In the genomic region with DNA sequence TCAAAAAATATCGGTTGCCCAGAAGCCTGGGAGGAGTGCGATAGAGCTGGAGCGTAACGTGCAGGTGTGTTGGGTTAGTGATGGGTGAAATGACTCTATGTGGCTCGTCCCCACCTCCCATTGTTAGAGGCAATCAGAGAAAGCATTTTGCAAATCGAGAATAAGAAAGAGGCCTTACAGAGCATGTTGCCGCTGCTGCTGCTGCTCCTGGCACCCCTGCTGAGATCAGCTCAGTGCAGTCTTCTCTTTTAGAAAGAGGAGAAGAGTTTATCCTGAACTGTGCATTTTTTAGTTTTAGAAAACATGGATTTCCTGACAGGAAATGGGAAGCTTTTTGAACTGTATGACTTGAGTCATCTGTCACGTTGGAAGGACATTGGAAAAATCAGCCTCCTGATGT, we compare ENCODE assay signal across 19 cellular contexts.
DNase-seq lines count a peak whose midpoint lies in the region; ATAC-seq lines count a peak whose summit lies in the region.
"Had no signal": no experiment of that assay in that cellular context is flagged by ENCODE, and none has a peak within 500 bp of the region (broad histone marks: within the 10 kb centered on the region; RNA-seq: fewer than 3 reads in every experiment).

No MANE protein-coding gene starts in this region.

- H3K27me3 ChIP-seq in iPS-18a (ENCODE audit: control insufficient read depth, insufficient read depth, low read length): no peaks in the 10 kb centered on the region
- H3K27me3 ChIP-seq: BLaER1 treated with 17β-estradiol and CSF1 and Interleukin-3, amounts not matched to agents 10 nM and 100 nM had no signal

- H3K4me3 ChIP-seq in iPS-18a (ENCODE audit: low read length): peak overlapping the region; percentile 34
- H3K4me3 ChIP-seq: BLaER1 treated with 17β-estradiol and CSF1 and Interleukin-3, amounts not matched to agents 10 nM and 100 nM had no signal

- peaks cover 42% of the 10 kb centered on the region for H3K4me1 ChIP-seq in iPS-18a (ENCODE audit: control insufficient read depth, low read depth, low read length)

- DNase-seq in DMS79 treated with DMSO at 0.1 percent for 48 hours (lab: John Stamatoyannopoulos, UW): peak; percentile 22
- DNase-seq in DMS79 (lab: John Stamatoyannopoulos, UW): no peak
- DNase-seq in NCI-H69 (lab: John Stamatoyannopoulos, UW): peak; percentile 31
- DNase-seq in epidermal melanocyte (ENCODE audit: insufficient read length, low spot score): no peak
- no peak for DNase-seq in effector CD4-positive, alpha-beta T cell
- DNase-seq in stimulated activated CD8-positive, alpha-beta memory T cell treated with anti-CD3 and anti-CD28 coated beads, Interleukin-4, amount 100 ng/mL, for 48 hours: no peak
- DNase-seq: 8988T, DMS 273 treated with DMSO at 0.1 percent for 48 hours, Karpas-422, MM.1S, NCI-H1105, NCI-H2029 treated with DMSO at 0.1 percent for 48 hours, NCI-H524 treated with DMSO at 0.1 percent for 48 hours, Right ventricle myocardium superior, SK-N-SH had no signal

- no peaks in the 10 kb centered on the region for H3K9me3 ChIP-seq in iPS-18a (ENCODE audit: control insufficient read depth, low read depth, low read length)
- H3K9me3 ChIP-seq: BLaER1 treated with 17β-estradiol and CSF1 and Interleukin-3, amounts not matched to agents 10 nM and 100 nM; SK-N-SH had no signal

- H3K9ac ChIP-seq in iPS-18a (ENCODE audit: low read length): peak overlapping the region; percentile 45
- H3K9ac ChIP-seq: BLaER1 treated with 17β-estradiol and CSF1 and Interleukin-3, amounts not matched to agents 10 nM and 100 nM; SK-N-SH had no signal

- ATAC-seq in HG03439 (IDR thresholded peaks at IDR 0.05; ENCODE audit: unreplicated experiment): no peak
- ATAC-seq: Panc1 had no signal

- peak overlapping the region; percentile 84 for H3K27ac ChIP-seq in iPS-18a (ENCODE audit: low read length)
- H3K27ac ChIP-seq: BLaER1 treated with 17β-estradiol and CSF1 and Interleukin-3, amounts not matched to agents 10 nM and 100 nM had no signal

- no peaks in the 10 kb centered on the region for H3K36me3 ChIP-seq in iPS-18a (ENCODE audit: control insufficient read depth, low read depth, low read length)
- H3K36me3 ChIP-seq: BLaER1 treated with 17β-estradiol and CSF1 and Interleukin-3, amounts not matched to agents 10 nM and 100 nM had no signal

Comparison
In these comparisons a context has a peak if more than half of its experiments do, and no peak if none do; other contexts are left out.
1. DNase-seq: peak in DMS79 treated with DMSO at 0.1 percent for 48 hours (single experiment) and NCI-H69 (single experiment); none in DMS79 (single experiment), epidermal melanocyte (single experiment), effector CD4-positive, alpha-beta T cell (single experiment) and stimulated activated CD8-positive, alpha-beta memory T cell treated with anti-CD3 and anti-CD28 coated beads, Interleukin-4, amount 100 ng/mL, for 48 hours (single experiment).